ENCODE assay signal across 1 cellular context in genomic region chr9:133535285-133535877, GRCh38.
TF ChIP-seq lines count a peak whose summit lies in the region.

No MANE protein-coding gene starts in this region.

TF ChIP-seq in GM23338, 12 proteins besides CTCF, POLR2A, EP300 and RAD21 (continued from another document):
- TF ChIP-seq REST (IDR thresholded peaks at IDR 0.05; ENCODE audit: unreplicated experiment) (no peak), EZH2 (IDR thresholded peaks at IDR 0.05; ENCODE audit: low read depth, unreplicated experiment) (no peak), ZNF331 (CRISPR knock-in tag; IDR thresholded peaks at IDR 0.05; ENCODE audit: low read depth) (no peak), NANOG (IDR thresholded peaks at IDR 0.05; ENCODE audit: borderline replicate concordance) (no peak), POLR2AphosphoS5 (IDR thresholded peaks at IDR 0.05; ENCODE audit: low read depth) (no peak), STAT1 (IDR thresholded peaks at IDR 0.05; ENCODE audit: unreplicated experiment) (no peak), EZH2phosphoT487 (IDR thresholded peaks at IDR 0.05; ENCODE audit: unreplicated experiment) (no peak), ZNF462 (CRISPR knock-in tag; IDR thresholded peaks at IDR 0.05) (no peak)
